In the genomic region with DNA sequence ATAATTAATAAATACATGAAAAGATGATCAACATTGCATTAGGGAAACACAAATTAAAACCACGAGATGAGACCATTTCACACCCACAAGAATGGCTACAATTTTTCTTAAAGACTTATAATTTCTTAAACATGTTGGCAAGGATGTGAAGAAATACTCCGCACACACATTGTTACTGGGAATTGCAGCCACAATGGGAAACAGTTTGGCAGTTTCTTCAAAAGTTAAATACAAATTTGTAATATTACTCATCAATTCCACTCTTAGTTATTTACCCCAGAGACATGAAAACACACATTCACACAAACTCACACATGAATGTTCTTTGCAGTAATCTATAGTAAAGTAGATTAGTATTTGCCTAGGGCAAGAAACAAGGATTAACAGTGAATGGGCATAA, we compare ENCODE assay signal across 7 cellular contexts.
"Had no signal": no experiment of that assay in that cellular context is flagged by ENCODE, and none has a peak within 500 bp of the region (broad histone marks: within the 10 kb centered on the region; RNA-seq: fewer than 3 reads in every experiment).

No MANE protein-coding gene starts in this region.

- H3K4me1 Mint-ChIP-seq: GM23338, H9 had no signal

- DNase-seq: H9, HCEC 1CT, IMR-90, KG1 had no signal

- H3K27ac ChIP-seq: HL-60 had no signal

- H3K27ac Mint-ChIP-seq: GM23338, H9 had no signal

- H3K4me3 ChIP-seq: GM23338, K562 had no signal

- H3K4me3 Mint-ChIP-seq: GM23338, H9 had no signal

- H3K4me2 ChIP-seq: GM23338 had no signal

- H2AFZ ChIP-seq: GM23338 had no signal

- ATAC-seq: GM23338, K562 had no signal
